Comparison of ENCODE assay signal across 1 cellular context in the genomic region with DNA sequence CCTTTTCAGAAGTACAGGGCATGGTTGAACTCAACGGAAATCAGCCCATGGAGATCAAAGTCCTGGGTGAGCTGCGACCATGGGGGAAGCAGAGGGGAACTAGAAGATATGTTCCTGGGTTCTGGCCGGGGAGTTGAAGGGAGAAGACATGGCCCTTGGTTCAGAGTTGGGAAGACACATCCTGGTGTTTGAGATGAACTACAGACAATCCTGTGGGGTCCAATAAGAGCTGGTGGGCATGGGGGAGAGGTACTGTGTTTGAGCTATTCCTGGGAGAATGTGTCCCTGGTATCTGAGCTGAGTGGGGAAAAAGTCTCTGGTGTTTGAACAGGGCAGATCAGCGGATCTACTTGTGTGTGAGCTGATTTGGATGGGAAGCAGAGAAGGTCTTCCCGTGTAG.
A peak's percentile ranks its signal among the peaks of the same experiment; 100 is the strongest.
TF ChIP-seq lines count a peak whose summit lies in the region.

No MANE protein-coding gene starts in this region.

TF ChIP-seq in HepG2, 621 proteins besides CTCF, POLR2A, EP300 and RAD21:
- TF ChIP-seq NKX3-1 (CRISPR knock-in tag; IDR thresholded peaks at IDR 0.05) (no peak), HNF4A (CRISPR knock-in tag; IDR thresholded peaks at IDR 0.05) (0 out of 2 replicates have a peak, but pooled peaks have one; percentile 23), ZNF274 (CRISPR knock-in tag; IDR thresholded peaks at IDR 0.05) (no peak), AGO1 (IDR thresholded peaks at IDR 0.05; ENCODE audit: low read depth, low read length, poor library complexity, severe bottlenecking) (no peak), RARG (CRISPR knock-in tag; IDR thresholded peaks at IDR 0.05; ENCODE audit: low read depth) (no peak), ZNF788 (CRISPR knock-in tag; IDR thresholded peaks at IDR 0.05; ENCODE audit: borderline replicate concordance) (no peak), MAFG (CRISPR knock-in tag; IDR thresholded peaks at IDR 0.05) (no peak), CBFB (CRISPR knock-in tag; IDR thresholded peaks at IDR 0.05) (no peak), ZNF34 (CRISPR knock-in tag; IDR thresholded peaks at IDR 0.05; ENCODE audit: borderline replicate concordance) (no peak), NFATC3 (CRISPR knock-in tag; IDR thresholded peaks at IDR 0.05) (no peak), HCFC1 (IDR thresholded peaks at IDR 0.05; ENCODE audit: low read depth, low read length) (no peak), ZFP82 (CRISPR knock-in tag; IDR thresholded peaks at IDR 0.05; ENCODE audit: borderline replicate concordance) (no peak), MBD4 (IDR thresholded peaks at IDR 0.05; ENCODE audit: borderline replicate concordance, low read length) (no peak), ZNF317 (CRISPR knock-in tag; IDR thresholded peaks at IDR 0.05) (peak; percentile 91), SIX1 (CRISPR knock-in tag; IDR thresholded peaks at IDR 0.05; ENCODE audit: borderline replicate concordance) (no peak)
- TF ChIP-seq, protein P1, sequence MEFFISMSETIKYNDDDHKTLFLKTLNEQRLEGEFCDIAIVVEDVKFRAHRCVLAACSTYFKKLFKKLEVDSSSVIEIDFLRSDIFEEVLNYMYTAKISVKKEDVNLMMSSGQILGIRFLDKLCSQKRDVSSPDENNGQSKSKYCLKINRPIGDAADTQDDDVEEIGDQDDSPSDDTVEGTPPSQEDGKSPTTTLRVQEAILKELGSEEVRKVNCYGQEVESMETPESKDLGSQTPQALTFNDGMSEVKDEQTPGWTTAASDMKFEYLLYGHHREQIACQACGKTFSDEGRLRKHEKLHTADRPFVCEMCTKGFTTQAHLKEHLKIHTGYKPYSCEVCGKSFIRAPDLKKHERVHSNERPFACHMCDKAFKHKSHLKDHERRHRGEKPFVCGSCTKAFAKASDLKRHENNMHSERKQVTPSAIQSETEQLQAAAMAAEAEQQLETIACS (CRISPR knock-in tag; IDR thresholded peaks at IDR 0.05): no peak
- TF ChIP-seq, protein P2, sequence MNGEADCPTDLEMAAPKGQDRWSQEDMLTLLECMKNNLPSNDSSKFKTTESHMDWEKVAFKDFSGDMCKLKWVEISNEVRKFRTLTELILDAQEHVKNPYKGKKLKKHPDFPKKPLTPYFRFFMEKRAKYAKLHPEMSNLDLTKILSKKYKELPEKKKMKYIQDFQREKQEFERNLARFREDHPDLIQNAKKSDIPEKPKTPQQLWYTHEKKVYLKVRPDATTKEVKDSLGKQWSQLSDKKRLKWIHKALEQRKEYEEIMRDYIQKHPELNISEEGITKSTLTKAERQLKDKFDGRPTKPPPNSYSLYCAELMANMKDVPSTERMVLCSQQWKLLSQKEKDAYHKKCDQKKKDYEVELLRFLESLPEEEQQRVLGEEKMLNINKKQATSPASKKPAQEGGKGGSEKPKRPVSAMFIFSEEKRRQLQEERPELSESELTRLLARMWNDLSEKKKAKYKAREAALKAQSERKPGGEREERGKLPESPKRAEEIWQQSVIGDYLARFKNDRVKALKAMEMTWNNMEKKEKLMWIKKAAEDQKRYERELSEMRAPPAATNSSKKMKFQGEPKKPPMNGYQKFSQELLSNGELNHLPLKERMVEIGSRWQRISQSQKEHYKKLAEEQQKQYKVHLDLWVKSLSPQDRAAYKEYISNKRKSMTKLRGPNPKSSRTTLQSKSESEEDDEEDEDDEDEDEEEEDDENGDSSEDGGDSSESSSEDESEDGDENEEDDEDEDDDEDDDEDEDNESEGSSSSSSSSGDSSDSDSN (CRISPR knock-in tag; IDR thresholded peaks at IDR 0.05): no peak
- TF ChIP-seq, protein P3, sequence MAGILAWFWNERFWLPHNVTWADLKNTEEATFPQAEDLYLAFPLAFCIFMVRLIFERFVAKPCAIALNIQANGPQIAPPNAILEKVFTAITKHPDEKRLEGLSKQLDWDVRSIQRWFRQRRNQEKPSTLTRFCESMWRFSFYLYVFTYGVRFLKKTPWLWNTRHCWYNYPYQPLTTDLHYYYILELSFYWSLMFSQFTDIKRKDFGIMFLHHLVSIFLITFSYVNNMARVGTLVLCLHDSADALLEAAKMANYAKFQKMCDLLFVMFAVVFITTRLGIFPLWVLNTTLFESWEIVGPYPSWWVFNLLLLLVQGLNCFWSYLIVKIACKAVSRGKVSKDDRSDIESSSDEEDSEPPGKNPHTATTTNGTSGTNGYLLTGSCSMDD (CRISPR knock-in tag; IDR thresholded peaks at IDR 0.05): no peak
- TF ChIP-seq, protein P4, sequence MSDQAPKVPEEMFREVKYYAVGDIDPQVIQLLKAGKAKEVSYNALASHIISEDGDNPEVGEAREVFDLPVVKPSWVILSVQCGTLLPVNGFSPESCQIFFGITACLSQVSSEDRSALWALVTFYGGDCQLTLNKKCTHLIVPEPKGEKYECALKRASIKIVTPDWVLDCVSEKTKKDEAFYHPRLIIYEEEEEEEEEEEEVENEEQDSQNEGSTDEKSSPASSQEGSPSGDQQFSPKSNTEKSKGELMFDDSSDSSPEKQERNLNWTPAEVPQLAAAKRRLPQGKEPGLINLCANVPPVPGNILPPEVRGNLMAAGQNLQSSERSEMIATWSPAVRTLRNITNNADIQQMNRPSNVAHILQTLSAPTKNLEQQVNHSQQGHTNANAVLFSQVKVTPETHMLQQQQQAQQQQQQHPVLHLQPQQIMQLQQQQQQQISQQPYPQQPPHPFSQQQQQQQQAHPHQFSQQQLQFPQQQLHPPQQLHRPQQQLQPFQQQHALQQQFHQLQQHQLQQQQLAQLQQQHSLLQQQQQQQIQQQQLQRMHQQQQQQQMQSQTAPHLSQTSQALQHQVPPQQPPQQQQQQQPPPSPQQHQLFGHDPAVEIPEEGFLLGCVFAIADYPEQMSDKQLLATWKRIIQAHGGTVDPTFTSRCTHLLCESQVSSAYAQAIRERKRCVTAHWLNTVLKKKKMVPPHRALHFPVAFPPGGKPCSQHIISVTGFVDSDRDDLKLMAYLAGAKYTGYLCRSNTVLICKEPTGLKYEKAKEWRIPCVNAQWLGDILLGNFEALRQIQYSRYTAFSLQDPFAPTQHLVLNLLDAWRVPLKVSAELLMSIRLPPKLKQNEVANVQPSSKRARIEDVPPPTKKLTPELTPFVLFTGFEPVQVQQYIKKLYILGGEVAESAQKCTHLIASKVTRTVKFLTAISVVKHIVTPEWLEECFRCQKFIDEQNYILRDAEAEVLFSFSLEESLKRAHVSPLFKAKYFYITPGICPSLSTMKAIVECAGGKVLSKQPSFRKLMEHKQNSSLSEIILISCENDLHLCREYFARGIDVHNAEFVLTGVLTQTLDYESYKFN (CRISPR knock-in tag; conservative IDR thresholded peaks at IDR 0.05): peak; percentile 1; the same call in 1 of the 2 replicates
- TF ChIP-seq, protein P5, sequence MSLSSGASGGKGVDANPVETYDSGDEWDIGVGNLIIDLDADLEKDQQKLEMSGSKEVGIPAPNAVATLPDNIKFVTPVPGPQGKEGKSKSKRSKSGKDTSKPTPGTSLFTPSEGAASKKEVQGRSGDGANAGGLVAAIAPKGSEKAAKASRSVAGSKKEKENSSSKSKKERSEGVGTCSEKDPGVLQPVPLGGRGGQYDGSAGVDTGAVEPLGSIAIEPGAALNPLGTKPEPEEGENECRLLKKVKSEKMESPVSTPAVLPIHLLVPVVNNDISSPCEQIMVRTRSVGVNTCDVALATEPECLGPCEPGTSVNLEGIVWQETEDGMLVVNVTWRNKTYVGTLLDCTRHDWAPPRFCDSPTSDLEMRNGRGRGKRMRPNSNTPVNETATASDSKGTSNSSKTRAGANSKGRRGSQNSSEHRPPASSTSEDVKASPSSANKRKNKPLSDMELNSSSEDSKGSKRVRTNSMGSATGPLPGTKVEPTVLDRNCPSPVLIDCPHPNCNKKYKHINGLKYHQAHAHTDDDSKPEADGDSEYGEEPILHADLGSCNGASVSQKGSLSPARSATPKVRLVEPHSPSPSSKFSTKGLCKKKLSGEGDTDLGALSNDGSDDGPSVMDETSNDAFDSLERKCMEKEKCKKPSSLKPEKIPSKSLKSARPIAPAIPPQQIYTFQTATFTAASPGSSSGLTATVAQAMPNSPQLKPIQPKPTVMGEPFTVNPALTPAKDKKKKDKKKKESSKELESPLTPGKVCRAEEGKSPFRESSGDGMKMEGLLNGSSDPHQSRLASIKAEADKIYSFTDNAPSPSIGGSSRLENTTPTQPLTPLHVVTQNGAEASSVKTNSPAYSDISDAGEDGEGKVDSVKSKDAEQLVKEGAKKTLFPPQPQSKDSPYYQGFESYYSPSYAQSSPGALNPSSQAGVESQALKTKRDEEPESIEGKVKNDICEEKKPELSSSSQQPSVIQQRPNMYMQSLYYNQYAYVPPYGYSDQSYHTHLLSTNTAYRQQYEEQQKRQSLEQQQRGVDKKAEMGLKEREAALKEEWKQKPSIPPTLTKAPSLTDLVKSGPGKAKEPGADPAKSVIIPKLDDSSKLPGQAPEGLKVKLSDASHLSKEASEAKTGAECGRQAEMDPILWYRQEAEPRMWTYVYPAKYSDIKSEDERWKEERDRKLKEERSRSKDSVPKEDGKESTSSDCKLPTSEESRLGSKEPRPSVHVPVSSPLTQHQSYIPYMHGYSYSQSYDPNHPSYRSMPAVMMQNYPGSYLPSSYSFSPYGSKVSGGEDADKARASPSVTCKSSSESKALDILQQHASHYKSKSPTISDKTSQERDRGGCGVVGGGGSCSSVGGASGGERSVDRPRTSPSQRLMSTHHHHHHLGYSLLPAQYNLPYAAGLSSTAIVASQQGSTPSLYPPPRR (CRISPR knock-in tag; IDR thresholded peaks at IDR 0.05; ENCODE audit: borderline replicate concordance): no peak
- TF ChIP-seq, protein P6, sequence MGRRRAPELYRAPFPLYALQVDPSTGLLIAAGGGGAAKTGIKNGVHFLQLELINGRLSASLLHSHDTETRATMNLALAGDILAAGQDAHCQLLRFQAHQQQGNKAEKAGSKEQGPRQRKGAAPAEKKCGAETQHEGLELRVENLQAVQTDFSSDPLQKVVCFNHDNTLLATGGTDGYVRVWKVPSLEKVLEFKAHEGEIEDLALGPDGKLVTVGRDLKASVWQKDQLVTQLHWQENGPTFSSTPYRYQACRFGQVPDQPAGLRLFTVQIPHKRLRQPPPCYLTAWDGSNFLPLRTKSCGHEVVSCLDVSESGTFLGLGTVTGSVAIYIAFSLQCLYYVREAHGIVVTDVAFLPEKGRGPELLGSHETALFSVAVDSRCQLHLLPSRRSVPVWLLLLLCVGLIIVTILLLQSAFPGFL (CRISPR knock-in tag; IDR thresholded peaks at IDR 0.05): no peak
- TF ChIP-seq, protein P7, sequence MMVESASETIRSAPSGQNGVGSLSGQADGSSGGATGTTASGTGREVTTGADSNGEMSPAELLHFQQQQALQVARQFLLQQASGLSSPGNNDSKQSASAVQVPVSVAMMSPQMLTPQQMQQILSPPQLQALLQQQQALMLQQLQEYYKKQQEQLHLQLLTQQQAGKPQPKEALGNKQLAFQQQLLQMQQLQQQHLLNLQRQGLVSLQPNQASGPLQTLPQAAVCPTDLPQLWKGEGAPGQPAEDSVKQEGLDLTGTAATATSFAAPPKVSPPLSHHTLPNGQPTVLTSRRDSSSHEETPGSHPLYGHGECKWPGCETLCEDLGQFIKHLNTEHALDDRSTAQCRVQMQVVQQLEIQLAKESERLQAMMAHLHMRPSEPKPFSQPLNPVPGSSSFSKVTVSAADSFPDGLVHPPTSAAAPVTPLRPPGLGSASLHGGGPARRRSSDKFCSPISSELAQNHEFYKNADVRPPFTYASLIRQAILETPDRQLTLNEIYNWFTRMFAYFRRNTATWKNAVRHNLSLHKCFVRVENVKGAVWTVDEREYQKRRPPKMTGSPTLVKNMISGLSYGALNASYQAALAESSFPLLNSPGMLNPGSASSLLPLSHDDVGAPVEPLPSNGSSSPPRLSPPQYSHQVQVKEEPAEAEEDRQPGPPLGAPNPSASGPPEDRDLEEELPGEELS (CRISPR knock-in tag; IDR thresholded peaks at IDR 0.05): no peak
- TF ChIP-seq, protein P8, sequence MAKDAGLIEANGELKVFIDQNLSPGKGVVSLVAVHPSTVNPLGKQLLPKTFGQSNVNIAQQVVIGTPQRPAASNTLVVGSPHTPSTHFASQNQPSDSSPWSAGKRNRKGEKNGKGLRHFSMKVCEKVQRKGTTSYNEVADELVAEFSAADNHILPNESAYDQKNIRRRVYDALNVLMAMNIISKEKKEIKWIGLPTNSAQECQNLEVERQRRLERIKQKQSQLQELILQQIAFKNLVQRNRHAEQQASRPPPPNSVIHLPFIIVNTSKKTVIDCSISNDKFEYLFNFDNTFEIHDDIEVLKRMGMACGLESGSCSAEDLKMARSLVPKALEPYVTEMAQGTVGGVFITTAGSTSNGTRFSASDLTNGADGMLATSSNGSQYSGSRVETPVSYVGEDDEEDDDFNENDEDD (CRISPR knock-in tag; IDR thresholded peaks at IDR 0.05; ENCODE audit: borderline replicate concordance): no peak
